ENCODE assay signal across 1 cellular context in genomic region chr16:75097941-75098897, GRCh38.
TF ChIP-seq lines count a peak whose summit lies in the region.

No MANE protein-coding gene starts in this region.

TF ChIP-seq in GM12878, 131 proteins besides CTCF, POLR2A, EP300 and RAD21 (continued from another document):
- TF ChIP-seq IKZF2 (IDR thresholded peaks at IDR 0.05) (no peak), EZH2 (IDR thresholded peaks at IDR 0.05; ENCODE audit: borderline replicate concordance, control insufficient read depth, low read depth, low read length) (no peak), POU2F2 (IDR thresholded peaks at IDR 0.05; ENCODE audit: borderline replicate concordance, low read depth, low read length) (no peak), YY1 (IDR thresholded peaks at IDR 0.05; ENCODE audit: low read depth, low read length) (0 out of 2 replicates have a peak, but pooled peaks have one; percentile 37), TCF12 (IDR thresholded peaks at IDR 0.05; ENCODE audit: low read depth, low read length) (peak; percentile 76; the same call in 1 of the 2 replicates), STAT1 (conservative IDR thresholded peaks at IDR 0.05) (no peak), RUNX3 (IDR thresholded peaks at IDR 0.05; ENCODE audit: low read length) (peak; percentile 15; the same call in 1 of the 2 replicates)
